ENCODE assay signal across 1 cellular context in the genomic region with DNA sequence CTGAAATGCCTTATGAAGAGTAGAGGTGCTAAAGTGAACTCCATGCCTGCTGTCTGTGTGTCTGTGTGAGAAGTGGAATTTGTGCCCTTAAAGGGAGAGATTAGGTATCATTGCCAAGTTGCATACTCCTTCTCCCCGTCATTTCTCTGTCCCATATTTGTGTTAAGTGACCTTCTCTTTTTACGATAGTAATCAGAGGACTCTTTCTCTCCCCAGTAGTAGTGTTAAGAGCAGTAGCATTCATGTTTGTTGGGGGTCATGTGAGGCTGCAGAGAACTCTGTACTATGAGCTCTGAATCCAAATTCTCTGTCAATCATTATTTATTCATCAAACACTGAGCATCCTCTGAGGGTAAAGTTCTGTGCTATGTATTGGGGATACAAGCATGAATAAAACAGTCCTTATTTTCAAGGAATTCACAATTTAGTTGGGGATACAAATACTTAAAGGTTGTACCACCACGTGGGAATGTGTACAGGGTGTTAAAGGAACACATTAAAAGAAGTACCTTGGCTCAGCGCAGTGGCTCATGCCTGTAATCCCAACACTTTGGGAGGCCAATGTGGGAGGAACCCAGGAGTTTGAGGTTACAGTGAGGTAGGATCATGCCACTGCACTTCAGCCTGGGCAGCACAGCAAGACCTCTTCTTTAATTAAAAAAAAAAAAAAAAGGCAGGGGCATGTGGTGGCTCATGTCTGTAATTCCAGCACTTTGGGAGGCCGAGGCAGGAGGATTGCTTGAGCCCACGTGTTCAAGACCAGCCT.
TF ChIP-seq lines count a peak whose summit lies in the region.

No MANE protein-coding gene starts in this region.

TF ChIP-seq in HepG2, 621 proteins besides CTCF, POLR2A, EP300 and RAD21 (continued from another document and continues in another):
- TF ChIP-seq, protein P1, sequence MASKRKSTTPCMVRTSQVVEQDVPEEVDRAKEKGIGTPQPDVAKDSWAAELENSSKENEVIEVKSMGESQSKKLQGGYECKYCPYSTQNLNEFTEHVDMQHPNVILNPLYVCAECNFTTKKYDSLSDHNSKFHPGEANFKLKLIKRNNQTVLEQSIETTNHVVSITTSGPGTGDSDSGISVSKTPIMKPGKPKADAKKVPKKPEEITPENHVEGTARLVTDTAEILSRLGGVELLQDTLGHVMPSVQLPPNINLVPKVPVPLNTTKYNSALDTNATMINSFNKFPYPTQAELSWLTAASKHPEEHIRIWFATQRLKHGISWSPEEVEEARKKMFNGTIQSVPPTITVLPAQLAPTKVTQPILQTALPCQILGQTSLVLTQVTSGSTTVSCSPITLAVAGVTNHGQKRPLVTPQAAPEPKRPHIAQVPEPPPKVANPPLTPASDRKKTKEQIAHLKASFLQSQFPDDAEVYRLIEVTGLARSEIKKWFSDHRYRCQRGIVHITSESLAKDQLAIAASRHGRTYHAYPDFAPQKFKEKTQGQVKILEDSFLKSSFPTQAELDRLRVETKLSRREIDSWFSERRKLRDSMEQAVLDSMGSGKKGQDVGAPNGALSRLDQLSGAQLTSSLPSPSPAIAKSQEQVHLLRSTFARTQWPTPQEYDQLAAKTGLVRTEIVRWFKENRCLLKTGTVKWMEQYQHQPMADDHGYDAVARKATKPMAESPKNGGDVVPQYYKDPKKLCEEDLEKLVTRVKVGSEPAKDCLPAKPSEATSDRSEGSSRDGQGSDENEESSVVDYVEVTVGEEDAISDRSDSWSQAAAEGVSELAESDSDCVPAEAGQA (IDR thresholded peaks at IDR 0.05; ENCODE audit: low read depth): no peak
- TF ChIP-seq, protein P1 (CRISPR knock-in tag; IDR thresholded peaks at IDR 0.05; ENCODE audit: borderline replicate concordance): no peak
- TF ChIP-seq FOXA1 (IDR thresholded peaks at IDR 0.05) (no peak), FOXA1 (CRISPR knock-in tag; IDR thresholded peaks at IDR 0.05) (peak; percentile 23; the same call in 1 of the 2 replicates), ZFP62 (CRISPR knock-in tag; IDR thresholded peaks at IDR 0.05) (no peak), ZNF737 (CRISPR knock-in tag; IDR thresholded peaks at IDR 0.05; ENCODE audit: borderline replicate concordance) (no peak), ZNF501 (CRISPR knock-in tag; IDR thresholded peaks at IDR 0.05) (no peak), ZNF329 (CRISPR knock-in tag; IDR thresholded peaks at IDR 0.05; ENCODE audit: low read depth) (no peak), ZNF605 (CRISPR knock-in tag; IDR thresholded peaks at IDR 0.05) (no peak), ZFP36 (IDR thresholded peaks at IDR 0.05; ENCODE audit: borderline replicate concordance, low read depth, low read length, partially characterized antibody) (no peak), REXO4 (CRISPR knock-in tag; IDR thresholded peaks at IDR 0.05; ENCODE audit: borderline replicate concordance) (no peak), ZNF549 (CRISPR knock-in tag; IDR thresholded peaks at IDR 0.05) (no peak), TCF7L2 (IDR thresholded peaks at IDR 0.05; ENCODE audit: low read depth, low read length) (no peak), AKAP8 (CRISPR knock-in tag; IDR thresholded peaks at IDR 0.05) (no peak), ZIK1 (CRISPR knock-in tag; IDR thresholded peaks at IDR 0.05; ENCODE audit: borderline replicate concordance, low read depth) (no peak), KAT8 (CRISPR knock-in tag; IDR thresholded peaks at IDR 0.05) (peak; percentile 38; the same call in 1 of the 2 replicates), BRD4 (CRISPR knock-in tag; IDR thresholded peaks at IDR 0.05) (0 out of 2 replicates have a peak, but pooled peaks have one; percentile 20), PAF1 (CRISPR knock-in tag; IDR thresholded peaks at IDR 0.05) (no peak), ARNTL (CRISPR knock-in tag; IDR thresholded peaks at IDR 0.05) (no peak), ZNF335 (CRISPR knock-in tag; IDR thresholded peaks at IDR 0.05) (no peak), DNMT1 (CRISPR knock-in tag; IDR thresholded peaks at IDR 0.05) (no peak), ZC3H4 (CRISPR knock-in tag; IDR thresholded peaks at IDR 0.05; ENCODE audit: borderline replicate concordance) (no peak), ZNF260 (CRISPR knock-in tag; IDR thresholded peaks at IDR 0.05; ENCODE audit: borderline replicate concordance, low read depth) (no peak), ZNF773 (CRISPR knock-in tag; IDR thresholded peaks at IDR 0.05; ENCODE audit: borderline replicate concordance) (no peak), ZNF30 (CRISPR knock-in tag; IDR thresholded peaks at IDR 0.05) (no peak), ZNF138 (CRISPR knock-in tag; IDR thresholded peaks at IDR 0.05; ENCODE audit: low read depth) (no peak), ZFP82 (CRISPR knock-in tag; IDR thresholded peaks at IDR 0.05; ENCODE audit: borderline replicate concordance) (no peak), ZSCAN21 (CRISPR knock-in tag; IDR thresholded peaks at IDR 0.05; ENCODE audit: borderline replicate concordance) (no peak), ADNP (CRISPR knock-in tag; IDR thresholded peaks at IDR 0.05) (no peak; the same call in 1 of the 2 replicates), KLF13 (CRISPR knock-in tag; IDR thresholded peaks at IDR 0.05) (no peak), SAFB2 (CRISPR knock-in tag; IDR thresholded peaks at IDR 0.05; ENCODE audit: borderline replicate concordance, low read depth) (no peak), GPN1 (CRISPR knock-in tag; IDR thresholded peaks at IDR 0.05; ENCODE audit: borderline replicate concordance) (no peak), ISX (CRISPR knock-in tag; conservative IDR thresholded peaks at IDR 0.05) (no peak), ZNF563 (CRISPR knock-in tag; IDR thresholded peaks at IDR 0.05) (no peak), ZNF782 (CRISPR knock-in tag; IDR thresholded peaks at IDR 0.05; ENCODE audit: borderline replicate concordance) (no peak), MEF2D (CRISPR knock-in tag; IDR thresholded peaks at IDR 0.05) (peak; percentile 88), SAP130 (CRISPR knock-in tag; IDR thresholded peaks at IDR 0.05; ENCODE audit: low read depth) (peak; percentile 75), SMAD1 (CRISPR knock-in tag; IDR thresholded peaks at IDR 0.05; ENCODE audit: borderline replicate concordance, low read depth) (no peak), ZBTB7A (CRISPR knock-in tag; IDR thresholded peaks at IDR 0.05) (no peak)
- TF ChIP-seq, protein P2, sequence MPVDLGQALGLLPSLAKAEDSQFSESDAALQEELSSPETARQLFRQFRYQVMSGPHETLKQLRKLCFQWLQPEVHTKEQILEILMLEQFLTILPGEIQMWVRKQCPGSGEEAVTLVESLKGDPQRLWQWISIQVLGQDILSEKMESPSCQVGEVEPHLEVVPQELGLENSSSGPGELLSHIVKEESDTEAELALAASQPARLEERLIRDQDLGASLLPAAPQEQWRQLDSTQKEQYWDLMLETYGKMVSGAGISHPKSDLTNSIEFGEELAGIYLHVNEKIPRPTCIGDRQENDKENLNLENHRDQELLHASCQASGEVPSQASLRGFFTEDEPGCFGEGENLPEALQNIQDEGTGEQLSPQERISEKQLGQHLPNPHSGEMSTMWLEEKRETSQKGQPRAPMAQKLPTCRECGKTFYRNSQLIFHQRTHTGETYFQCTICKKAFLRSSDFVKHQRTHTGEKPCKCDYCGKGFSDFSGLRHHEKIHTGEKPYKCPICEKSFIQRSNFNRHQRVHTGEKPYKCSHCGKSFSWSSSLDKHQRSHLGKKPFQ (CRISPR knock-in tag; IDR thresholded peaks at IDR 0.05; ENCODE audit: insufficient replicate concordance): no peak
- TF ChIP-seq, protein P3, sequence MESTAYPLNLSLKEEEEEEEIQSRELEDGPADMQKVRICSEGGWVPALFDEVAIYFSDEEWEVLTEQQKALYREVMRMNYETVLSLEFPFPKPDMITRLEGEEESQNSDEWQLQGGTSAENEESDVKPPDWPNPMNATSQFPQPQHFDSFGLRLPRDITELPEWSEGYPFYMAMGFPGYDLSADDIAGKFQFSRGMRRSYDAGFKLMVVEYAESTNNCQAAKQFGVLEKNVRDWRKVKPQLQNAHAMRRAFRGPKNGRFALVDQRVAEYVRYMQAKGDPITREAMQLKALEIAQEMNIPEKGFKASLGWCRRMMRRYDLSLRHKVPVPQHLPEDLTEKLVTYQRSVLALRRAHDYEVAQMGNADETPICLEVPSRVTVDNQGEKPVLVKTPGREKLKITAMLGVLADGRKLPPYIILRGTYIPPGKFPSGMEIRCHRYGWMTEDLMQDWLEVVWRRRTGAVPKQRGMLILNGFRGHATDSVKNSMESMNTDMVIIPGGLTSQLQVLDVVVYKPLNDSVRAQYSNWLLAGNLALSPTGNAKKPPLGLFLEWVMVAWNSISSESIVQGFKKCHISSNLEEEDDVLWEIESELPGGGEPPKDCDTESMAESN (CRISPR knock-in tag; conservative IDR thresholded peaks at IDR 0.05): 0 out of 2 replicates have a peak, but pooled peaks have one; percentile 24
- TF ChIP-seq, protein P4, sequence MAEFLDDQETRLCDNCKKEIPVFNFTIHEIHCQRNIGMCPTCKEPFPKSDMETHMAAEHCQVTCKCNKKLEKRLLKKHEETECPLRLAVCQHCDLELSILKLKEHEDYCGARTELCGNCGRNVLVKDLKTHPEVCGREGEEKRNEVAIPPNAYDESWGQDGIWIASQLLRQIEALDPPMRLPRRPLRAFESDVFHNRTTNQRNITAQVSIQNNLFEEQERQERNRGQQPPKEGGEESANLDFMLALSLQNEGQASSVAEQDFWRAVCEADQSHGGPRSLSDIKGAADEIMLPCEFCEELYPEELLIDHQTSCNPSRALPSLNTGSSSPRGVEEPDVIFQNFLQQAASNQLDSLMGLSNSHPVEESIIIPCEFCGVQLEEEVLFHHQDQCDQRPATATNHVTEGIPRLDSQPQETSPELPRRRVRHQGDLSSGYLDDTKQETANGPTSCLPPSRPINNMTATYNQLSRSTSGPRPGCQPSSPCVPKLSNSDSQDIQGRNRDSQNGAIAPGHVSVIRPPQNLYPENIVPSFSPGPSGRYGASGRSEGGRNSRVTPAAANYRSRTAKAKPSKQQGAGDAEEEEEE (CRISPR knock-in tag; IDR thresholded peaks at IDR 0.05; ENCODE audit: borderline replicate concordance): no peak
- TF ChIP-seq, protein P5, sequence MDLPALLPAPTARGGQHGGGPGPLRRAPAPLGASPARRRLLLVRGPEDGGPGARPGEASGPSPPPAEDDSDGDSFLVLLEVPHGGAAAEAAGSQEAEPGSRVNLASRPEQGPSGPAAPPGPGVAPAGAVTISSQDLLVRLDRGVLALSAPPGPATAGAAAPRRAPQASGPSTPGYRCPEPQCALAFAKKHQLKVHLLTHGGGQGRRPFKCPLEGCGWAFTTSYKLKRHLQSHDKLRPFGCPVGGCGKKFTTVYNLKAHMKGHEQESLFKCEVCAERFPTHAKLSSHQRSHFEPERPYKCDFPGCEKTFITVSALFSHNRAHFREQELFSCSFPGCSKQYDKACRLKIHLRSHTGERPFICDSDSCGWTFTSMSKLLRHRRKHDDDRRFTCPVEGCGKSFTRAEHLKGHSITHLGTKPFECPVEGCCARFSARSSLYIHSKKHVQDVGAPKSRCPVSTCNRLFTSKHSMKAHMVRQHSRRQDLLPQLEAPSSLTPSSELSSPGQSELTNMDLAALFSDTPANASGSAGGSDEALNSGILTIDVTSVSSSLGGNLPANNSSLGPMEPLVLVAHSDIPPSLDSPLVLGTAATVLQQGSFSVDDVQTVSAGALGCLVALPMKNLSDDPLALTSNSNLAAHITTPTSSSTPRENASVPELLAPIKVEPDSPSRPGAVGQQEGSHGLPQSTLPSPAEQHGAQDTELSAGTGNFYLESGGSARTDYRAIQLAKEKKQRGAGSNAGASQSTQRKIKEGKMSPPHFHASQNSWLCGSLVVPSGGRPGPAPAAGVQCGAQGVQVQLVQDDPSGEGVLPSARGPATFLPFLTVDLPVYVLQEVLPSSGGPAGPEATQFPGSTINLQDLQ (CRISPR knock-in tag; IDR thresholded peaks at IDR 0.05): no peak
- TF ChIP-seq, protein P6, sequence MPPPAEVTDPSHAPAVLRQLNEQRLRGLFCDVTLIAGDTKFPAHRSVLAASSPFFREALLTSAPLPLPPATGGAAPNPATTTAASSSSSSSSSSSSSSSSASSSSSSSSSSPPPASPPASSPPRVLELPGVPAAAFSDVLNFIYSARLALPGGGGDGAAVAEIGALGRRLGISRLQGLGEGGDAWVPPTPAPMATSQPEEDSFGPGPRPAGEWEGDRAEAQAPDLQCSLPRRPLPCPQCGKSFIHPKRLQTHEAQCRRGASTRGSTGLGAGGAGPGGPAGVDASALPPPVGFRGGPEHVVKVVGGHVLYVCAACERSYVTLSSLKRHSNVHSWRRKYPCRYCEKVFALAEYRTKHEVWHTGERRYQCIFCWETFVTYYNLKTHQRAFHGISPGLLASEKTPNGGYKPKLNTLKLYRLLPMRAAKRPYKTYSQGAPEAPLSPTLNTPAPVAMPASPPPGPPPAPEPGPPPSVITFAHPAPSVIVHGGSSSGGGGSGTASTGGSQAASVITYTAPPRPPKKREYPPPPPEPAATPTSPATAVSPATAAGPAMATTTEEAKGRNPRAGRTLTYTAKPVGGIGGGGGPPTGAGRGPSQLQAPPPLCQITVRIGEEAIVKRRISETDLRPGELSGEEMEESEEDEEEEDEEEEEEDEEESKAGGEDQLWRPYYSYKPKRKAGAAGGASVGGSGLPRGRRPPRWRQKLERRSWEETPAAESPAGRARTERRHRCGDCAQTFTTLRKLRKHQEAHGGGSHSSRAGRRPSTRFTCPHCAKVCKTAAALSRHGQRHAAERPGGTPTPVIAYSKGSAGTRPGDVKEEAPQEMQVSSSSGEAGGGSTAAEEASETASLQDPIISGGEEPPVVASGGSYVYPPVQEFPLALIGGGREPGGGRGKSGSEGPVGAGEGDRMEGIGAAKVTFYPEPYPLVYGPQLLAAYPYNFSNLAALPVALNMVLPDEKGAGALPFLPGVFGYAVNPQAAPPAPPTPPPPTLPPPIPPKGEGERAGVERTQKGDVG (CRISPR knock-in tag; IDR thresholded peaks at IDR 0.05; ENCODE audit: borderline replicate concordance): no peak
- TF ChIP-seq, protein P7, sequence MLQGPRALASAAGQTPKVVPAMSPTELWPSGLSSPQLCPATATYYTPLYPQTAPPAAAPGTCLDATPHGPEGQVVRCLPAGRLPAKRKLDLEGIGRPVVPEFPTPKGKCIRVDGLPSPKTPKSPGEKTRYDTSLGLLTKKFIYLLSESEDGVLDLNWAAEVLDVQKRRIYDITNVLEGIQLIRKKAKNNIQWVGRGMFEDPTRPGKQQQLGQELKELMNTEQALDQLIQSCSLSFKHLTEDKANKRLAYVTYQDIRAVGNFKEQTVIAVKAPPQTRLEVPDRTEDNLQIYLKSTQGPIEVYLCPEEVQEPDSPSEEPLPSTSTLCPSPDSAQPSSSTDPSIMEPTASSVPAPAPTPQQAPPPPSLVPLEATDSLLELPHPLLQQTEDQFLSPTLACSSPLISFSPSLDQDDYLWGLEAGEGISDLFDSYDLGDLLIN (CRISPR knock-in tag; IDR thresholded peaks at IDR 0.05; ENCODE audit: borderline replicate concordance): no peak
